In genomic region chr13:100565291-100565690, GRCh38 we compare ENCODE assay signal across 23 cellular contexts. TPM values are rescaled to one million over a fixed set of nuclear protein-coding genes. Genes with fewer than 3 reads are reported as not detected.
A peak's percentile ranks its signal among the peaks of the same experiment; 100 is the strongest.
DNase-seq lines count a peak whose midpoint lies in the region; ATAC-seq, FAIRE-seq and TF ChIP-seq lines count a peak whose summit lies in the region.
"Had no signal": no experiment of that assay in that cellular context is flagged by ENCODE, and none has a peak within 500 bp of the region (broad histone marks: within the 10 kb centered on the region; RNA-seq: fewer than 3 reads in every experiment).

No MANE protein-coding gene starts in this region.

- H4K20me1 ChIP-seq in IMR-90 (ENCODE audit: insufficient read depth, low read length): no peaks in the 10 kb centered on the region
- no peaks in the 10 kb centered on the region for H4K20me1 ChIP-seq in H1 (replicated peaks in 1 of 2; ENCODE audit: control insufficient read depth in 1 of 2, insufficient read depth in 2 of 2, low read length in 2 of 2)
- H4K20me1 ChIP-seq: BLaER1 had no signal

- H2BK5ac ChIP-seq in IMR-90 (ENCODE audit: low read depth, low read length, poor library complexity, severe bottlenecking) (no peak overlapping the region), H1 (ENCODE audit: low read depth, low read length) (no peak overlapping the region)

- no peaks in the 10 kb centered on the region for H3K27me3 Mint-ChIP-seq in osteocyte (ENCODE audit: unreplicated experiment)
- H3K27me3 Mint-ChIP-seq in glutamatergic neuron (ENCODE audit: unreplicated experiment): peaks cover 2% of the 10 kb centered on the region
- H3K27me3 Mint-ChIP-seq: CD4-positive, alpha-beta memory T cell; IgD-negative memory B cell had no signal

- H2BK15ac ChIP-seq in IMR-90 (ENCODE audit: low read depth, low read length) (no peak overlapping the region), H1 (ENCODE audit: low read length) (no peak overlapping the region)

- POLR2A ChIA-PET in IMR-90 (lab: Charles Lee; ENCODE audit: unreplicated experiment) (no interaction called here), H1 (lab: Charles Lee; ENCODE audit: partially characterized antibody) (no interaction called here)

- no peak overlapping the region for H2BK120ac ChIP-seq in IMR-90 (ENCODE audit: low read depth, low read length)
- H2BK120ac ChIP-seq in H1 (replicated peaks; ENCODE audit: low read depth, low read length): no peak overlapping the region

- peaks cover 5% of the 10 kb centered on the region for H3K4me1 Mint-ChIP-seq in osteocyte (ENCODE audit: unreplicated experiment)
- no peaks in the 10 kb centered on the region for H3K4me1 Mint-ChIP-seq in glutamatergic neuron (ENCODE audit: low read depth, unreplicated experiment)

- intact Hi-C loops in IMR-90 (cut with micrococcal nuclease): no loop called here
- intact Hi-C loops in Right ventricle myocardium inferior (cut with DNase I): no loop called here

- H2AK5ac ChIP-seq in IMR-90 (ENCODE audit: low read depth, low read length): no peak overlapping the region
- H2AK5ac ChIP-seq in H1 (ENCODE audit: low read depth, low read length): no peak overlapping the region

- H3K27me3 ChIP-seq in IMR-90 (ENCODE audit: control insufficient read depth, insufficient read depth, low read length) (no peaks in the 10 kb centered on the region; the same call in 1 of the 2 replicates), H1 (replicated peaks in 1 of 4; ENCODE audit: control insufficient read depth in 3 of 4, extremely low read depth in 1 of 4, insufficient read depth in 3 of 4, low read length in 3 of 4) (no peaks in the 10 kb centered on the region)
- H3K27me3 ChIP-seq: BLaER1 had no signal

- H4K91ac ChIP-seq in IMR-90 (ENCODE audit: insufficient read depth, low read depth, low read length) (no peak overlapping the region), H1 (replicated peaks; ENCODE audit: insufficient read length, low read length) (no peak overlapping the region)

- H3K9me3 ChIP-seq in IMR-90 (ENCODE audit: control insufficient read depth, insufficient read depth, low read length): no peaks in the 10 kb centered on the region
- peaks cover 7 to 19% of the 10 kb centered on the region in 2 experiments; a peak in 3 of 4 replicates for H3K9me3 ChIP-seq in H1 (ENCODE audit: insufficient read depth in 2 of 2, low read depth in 1 of 2, low read length in 1 of 2)
- H3K9me3 ChIP-seq: A549, SK-N-SH had no signal

- DNase-seq in NK-92 treated with Interleukin-12 subunit alpha and Interleukin-12 subunit beta, amount 100 ng/mL, for 24 hours (lab: John Stamatoyannopoulos, UW): peak; percentile 14
- no peak for DNase-seq in NK-92 (lab: John Stamatoyannopoulos, UW; ENCODE audit: unreplicated experiment)
- DNase-seq in IMR-90: no peak
- no peak for DNase-seq in H1 (ENCODE audit: low read depth in 1 of 2, low spot score in 2 of 2)
- DNase-seq in osteocyte (ENCODE audit: extremely low spot score, unreplicated experiment): peak; percentile 42
- DNase-seq in Right ventricle myocardium inferior (ENCODE audit: missing footprints): no peak
- DNase-seq in glutamatergic neuron: no peak
- DNase-seq: CD4-positive, alpha-beta memory T cell; DMS153; NCI-H1105 treated with DMSO at 0.1 percent for 48 hours; NCI-H1694; NCI-H2081 treated with DMSO at 0.1 percent for 48 hours; NCI-H226; NCI-H524 treated with DMSO at 0.1 percent for 48 hours; OCI-M1; SHP77 had no signal

- H3K79me2 ChIP-seq in H1 (ENCODE audit: control insufficient read depth in 1 of 2, insufficient read depth in 2 of 2, low read length in 2 of 2): no peaks in the 10 kb centered on the region

- CTCF ChIA-PET in IMR-90 (lab: Yijun Ruan, JAX) (no interaction called here), H1 (lab: Charles Lee; ENCODE audit: partially characterized antibody) (interaction anchor here (0.6 to 1.2 kb wide), 4 partner anchors 9 to 527 kb away, joined by 3 to 6 read pairs (median 4); no protein-coding TSS in a partner anchor)

- H3K18ac ChIP-seq in IMR-90 (ENCODE audit: low read depth, low read length) (no peak overlapping the region), H1 (ENCODE audit: extremely low read depth, low read length) (no peak overlapping the region)

- no peak overlapping the region for H2BK12ac ChIP-seq in H1 (ENCODE audit: low read depth, low read length)

- H3K9ac ChIP-seq in IMR-90 (ENCODE audit: low read depth, low read length) (no peak overlapping the region), H1 (replicated peaks in 1 of 4; ENCODE audit: extremely low read depth in 1 of 4, low read depth in 3 of 4, low read length in 3 of 4) (no peak overlapping the region)
- H3K9ac ChIP-seq: BLaER1, SK-N-SH had no signal

- no peak for TF ChIP-seq CTCF in IMR-90 (conservative IDR thresholded peaks at IDR 0.05; ENCODE audit: low read depth, low read length)
- TF ChIP-seq CTCF in H1 (IDR thresholded peaks at IDR 0.05; ENCODE audit: control extremely low read depth in 1 of 3, insufficient read depth in 1 of 3, low read depth in 1 of 3, low read length in 3 of 3): no peak
- no peak for TF ChIP-seq CTCF in osteocyte (IDR thresholded peaks at IDR 0.05)
- TF ChIP-seq CTCF in glutamatergic neuron (IDR thresholded peaks at IDR 0.05; ENCODE audit: partially characterized antibody, unreplicated experiment): no peak

- dilution Hi-C loops in IMR-90 (cut with HindIII; ENCODE audit: low sequenced_read_pairs, unreplicated experiment): no loop called here

- H3K36me3 ChIP-seq in IMR-90 (ENCODE audit: control insufficient read depth, insufficient read depth, low read length): no peaks in the 10 kb centered on the region
- no peaks in the 10 kb centered on the region for H3K36me3 ChIP-seq in H1 (ENCODE audit: control insufficient read depth in 2 of 4, insufficient read depth in 4 of 4, low read length in 3 of 4)
- H3K36me3 ChIP-seq: BLaER1 had no signal

- no peaks in the 10 kb centered on the region for H3K9me1 ChIP-seq in IMR-90 (ENCODE audit: insufficient read depth, low read length)

- no peak overlapping the region for H2AFZ ChIP-seq in IMR-90 (replicated peaks; ENCODE audit: low read length, poor library complexity)
- no peak overlapping the region for H2AFZ ChIP-seq in H1 (ENCODE audit: low read length)

- in situ Hi-C loops in IMR-90 (cut with MboI; ENCODE audit: low sequenced_read_pairs): no loop called here

- no peak overlapping the region for H3K4ac ChIP-seq in IMR-90 (ENCODE audit: low read depth, low read length)
- no peak overlapping the region for H3K4ac ChIP-seq in H1 (replicated peaks; ENCODE audit: insufficient read length, low read depth, low read length)

- H3K36me3 Mint-ChIP-seq in osteocyte (ENCODE audit: unreplicated experiment) (peaks cover 1% of the 10 kb centered on the region), glutamatergic neuron (ENCODE audit: unreplicated experiment) (peaks cover 15% of the 10 kb centered on the region)

- H2BK20ac ChIP-seq in IMR-90 (ENCODE audit: low read depth, low read length) (no peak overlapping the region), H1 (ENCODE audit: low read length) (no peak overlapping the region)

- ATAC-seq in IMR-90 (ENCODE audit: low read depth) (no peak), GM21529 (IDR thresholded peaks at IDR 0.05; ENCODE audit: unreplicated experiment) (no peak), Right ventricle myocardium inferior (no peak)
- ATAC-seq: A549 had no signal

- BruUV-seq in IMR-90 (replicated peaks; lab: Mats Ljungman, UMichigan): no TSS peak

- no peak for TF ChIP-seq EP300 in H1 (IDR thresholded peaks at IDR 0.05; ENCODE audit: borderline replicate concordance in 1 of 2, low read depth in 2 of 2, low read length in 2 of 2)

- H2AK9ac ChIP-seq in IMR-90 (replicated peaks; ENCODE audit: low read depth, low read length, poor library complexity): no peak overlapping the region

- no peak for FAIRE-seq in H1 (lab: Jason Lieb, UNC)
- FAIRE-seq: A549, GM12891, GM19239 had no signal

- H3K27ac ChIP-seq in IMR-90 (ENCODE audit: insufficient read depth, low read length): no peak overlapping the region
- H3K27ac ChIP-seq in H1 (ENCODE audit: low read depth, low read length): no peak overlapping the region
- H3K27ac ChIP-seq: A549, BLaER1 had no signal

- H4K8ac ChIP-seq in IMR-90 (ENCODE audit: low read depth in 2 of 2, low read length in 2 of 2) (no peak overlapping the region), H1 (ENCODE audit: extremely low read depth, insufficient read depth, low read length) (no peak overlapping the region)

- WGBS in IMR-90 (ENCODE audit: extremely low coverage in 2 of 2, insufficient read length in 1 of 2), 2 experiments: 56% methylated on average over 3 of the region's 8 CpGs; no CpG with 5 or more reads in 1 of the 2 experiments
- 71% methylated on average over 8 of the region's 8 CpGs; no CpG with 5 or more reads in 1 of the 2 experiments for WGBS in H1 (ENCODE audit: extremely low coverage in 1 of 2, insufficient coverage in 1 of 2, insufficient read length in 1 of 2, insufficient replicate concordance in 2 of 2, low coverage in 1 of 2, low lambda C conversion rate in 2 of 2, missing lambda C conversion rate in 1 of 2), 2 experiments

- TF ChIP-seq RAD21 in IMR-90 (IDR thresholded peaks at IDR 0.05; ENCODE audit: low read length) (no peak), H1 (IDR thresholded peaks at IDR 0.05 in 1 of 2, conservative IDR thresholded peaks at IDR 0.05 in 1 of 2; ENCODE audit: low read depth in 2 of 2, low read length in 2 of 2) (peak; percentile 8 to 22; a peak in 3 of 4 replicates)

- H3K4me3 Mint-ChIP-seq in osteocyte (ENCODE audit: unreplicated experiment) (no peak overlapping the region), glutamatergic neuron (ENCODE audit: unreplicated experiment) (no peak overlapping the region)
- H3K4me3 Mint-ChIP-seq: CD4-positive, alpha-beta memory T cell; IgD-negative memory B cell had no signal

- no peaks in the 10 kb centered on the region for H3K23me2 ChIP-seq in H1 (ENCODE audit: low read depth, low read length)

- H4K5ac ChIP-seq in IMR-90 (ENCODE audit: low read depth, low read length): no peak overlapping the region
- no peak overlapping the region for H4K5ac ChIP-seq in H1 (ENCODE audit: insufficient read length, low read depth, low read length)

- no peaks in the 10 kb centered on the region for H3K79me1 ChIP-seq in IMR-90 (ENCODE audit: low read depth in 1 of 2, low read length in 2 of 2)
- H3K79me1 ChIP-seq in H1 (ENCODE audit: low read depth, low read length): no peaks in the 10 kb centered on the region; the same call in 1 of the 2 replicates

- H3K4me1 ChIP-seq in IMR-90 (ENCODE audit: control insufficient read depth, insufficient read depth, low read length) (peaks cover 4% of the 10 kb centered on the region; the same call in 1 of the 2 replicates), H1 (replicated peaks in 1 of 4; ENCODE audit: control insufficient read depth in 3 of 4, insufficient read depth in 4 of 4, low read length in 3 of 4) (no peaks in the 10 kb centered on the region)
- H3K4me1 ChIP-seq: BLaER1 had no signal

- TF ChIP-seq POLR2A in IMR-90 (IDR thresholded peaks at IDR 0.05; ENCODE audit: low read depth, low read length): no peak
- TF ChIP-seq POLR2A in H1 (IDR thresholded peaks at IDR 0.05; ENCODE audit: control extremely low read depth in 1 of 2, low read depth in 2 of 2, low read length in 2 of 2): no peak

- no peak overlapping the region for H3K4me3 ChIP-seq in IMR-90 (ENCODE audit: insufficient read depth, low read depth, low read length)
- H3K4me3 ChIP-seq in H1 (ENCODE audit: extremely low read depth in 1 of 4, insufficient read depth in 2 of 4, low read depth in 3 of 4, low read length in 4 of 4): no peak overlapping the region
- H3K4me3 ChIP-seq: A549, BLaER1 had no signal

- H3K4me2 ChIP-seq in IMR-90 (ENCODE audit: low read depth, low read length): no peak overlapping the region
- no peak overlapping the region for H3K4me2 ChIP-seq in H1 (ENCODE audit: insufficient read depth in 1 of 2, low read depth in 2 of 2, low read length in 2 of 2)
- H3K4me2 ChIP-seq: A549, BLaER1, SK-N-SH had no signal

- H3K14ac ChIP-seq in IMR-90 (replicated peaks; ENCODE audit: low read depth, low read length) (no peak overlapping the region), H1 (ENCODE audit: insufficient read length) (no peak overlapping the region)

- no peak overlapping the region for H3K27ac Mint-ChIP-seq in osteocyte (ENCODE audit: unreplicated experiment)
- no peak overlapping the region for H3K27ac Mint-ChIP-seq in glutamatergic neuron (ENCODE audit: unreplicated experiment)
- H3K27ac Mint-ChIP-seq: IgD-negative memory B cell had no signal

- H3K23ac ChIP-seq in IMR-90 (ENCODE audit: low read depth, low read length) (no peak overlapping the region), H1 (ENCODE audit: insufficient read length) (no peak overlapping the region)

- H3K9me3 Mint-ChIP-seq in osteocyte (ENCODE audit: unreplicated experiment) (no peaks in the 10 kb centered on the region), glutamatergic neuron (ENCODE audit: unreplicated experiment) (peaks cover 9% of the 10 kb centered on the region)

- no peak overlapping the region for H3K56ac ChIP-seq in IMR-90 (ENCODE audit: extremely low read depth, insufficient read depth, low read length)
- H3K56ac ChIP-seq in H1 (replicated peaks; ENCODE audit: insufficient read length, low read depth, low read length): no peak overlapping the region

RNA-seq across cellular contexts. Expression of gene GGACT, which starts 23.3 kb away (rescaled TPM):
- total RNA-seq in IMR-90 (2012; rRNA removed) (2.0 and 2.2 TPM in 2 replicates), osteocyte (7.1 and 10.4 TPM in 2 replicates), Right ventricle myocardium inferior (1.4 TPM), glutamatergic neuron (ENCODE audit: unreplicated experiment) (5.2 TPM)
- polyA plus RNA-seq in IMR-90 (2012; rRNA removed) (1.9 and 2.6 TPM in 2 replicates), H1 (2011; rRNA removed) (1.1 TPM in 2 replicates)
- 3.4 and 4.1 TPM in 2 replicates for polyA plus RNA-seq in IMR-90 (2012; cell fraction: cytosol; rRNA removed)
- 1.3 and 2.5 TPM in 2 replicates for polyA plus RNA-seq in IMR-90 (2012; cell fraction: nucleus; rRNA removed; ENCODE audit: low replicate concordance)
- total RNA-seq in H1 (2021; fragmentation: NEBNext Ultra II Directional; extraction: Animal tissue kit (Norgen Biotek cat#: 25700)): 0.77 and 1.5 TPM in 2 replicates
- polyA plus RNA-seq in H1 (2011; cell fraction: cytosol; rRNA removed): 0.89 TPM
- polyA plus RNA-seq in H1 (2011; cell fraction: nucleus; rRNA removed): 0.63 TPM
- 1.1 to 2.6 TPM (median 1.7 TPM) in 4 replicates for polyA plus RNA-seq in H1 (2012, experiment 1 of 2)
- 2.7 TPM for polyA plus RNA-seq in H1 (2012, experiment 2 of 2)
- 1.1 TPM for polyA plus RNA-seq in H1 (2013, experiment 1 of 2)
- polyA plus RNA-seq in H1 (2013, experiment 2 of 2): 1.1 TPM
- polyA minus RNA-seq in H1 (2011; rRNA and poly(A)+ RNA removed): 0.35 and 1.00 TPM in 2 replicates
- polyA minus RNA-seq in H1 (2011; cell fraction: cytosol; rRNA and poly(A)+ RNA removed): not detected
- polyA minus RNA-seq in H1 (2011; cell fraction: nucleus; rRNA and poly(A)+ RNA removed): 1.00 TPM

Comparison
In these comparisons a context has a peak if more than half of its experiments do, and no peak if none do; other contexts are left out.
1. DNase-seq: peak in NK-92 treated with Interleukin-12 subunit alpha and Interleukin-12 subunit beta, amount 100 ng/mL, for 24 hours (single experiment) and osteocyte (single experiment); none in NK-92 (single experiment), IMR-90 (single experiment), H1 (0 of 2), Right ventricle myocardium inferior (single experiment) and glutamatergic neuron (single experiment).